ENCODE assay signal across 10 cellular contexts in the genomic region with DNA sequence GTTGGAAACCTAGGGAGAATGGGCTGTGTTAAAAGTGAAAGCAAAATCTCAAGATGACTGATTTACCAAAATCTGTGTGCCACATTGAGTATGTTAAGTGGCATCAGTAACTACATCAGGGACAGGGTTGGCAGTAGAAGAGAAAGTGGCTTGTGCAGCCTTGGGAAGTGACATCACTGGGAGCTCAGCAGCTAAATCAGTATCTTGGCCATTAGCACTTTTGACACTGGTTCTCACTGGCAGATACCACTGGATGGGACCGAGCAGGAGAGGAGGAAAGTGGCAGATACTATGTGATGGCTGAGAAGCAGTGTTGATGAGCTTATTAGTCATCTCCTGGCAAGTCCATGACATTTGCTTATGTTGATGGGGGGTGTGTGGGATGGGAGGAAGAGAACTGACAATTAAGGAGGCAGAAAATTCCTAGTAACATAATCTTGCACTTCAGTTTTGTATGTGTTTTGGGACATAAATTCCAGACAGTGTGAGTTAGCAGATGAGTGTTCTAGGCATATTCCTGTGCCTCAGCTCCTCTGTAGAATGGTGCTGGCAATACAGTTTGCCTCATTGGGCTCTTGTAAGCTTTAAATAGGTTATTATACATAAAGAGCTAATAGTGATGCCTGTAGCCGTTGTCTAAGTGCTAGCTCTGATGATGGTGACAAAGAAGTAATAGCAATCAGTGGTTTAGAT.
A peak's percentile ranks its signal among the peaks of the same experiment; 100 is the strongest.
DNase-seq lines count a peak whose midpoint lies in the region; ATAC-seq and TF ChIP-seq lines count a peak whose summit lies in the region.
"Had no signal": no experiment of that assay in that cellular context is flagged by ENCODE, and none has a peak within 500 bp of the region (broad histone marks: within the 10 kb centered on the region; RNA-seq: fewer than 3 reads in every experiment).

No MANE protein-coding gene starts in this region.

- H3K4me3 ChIP-seq in AG04449 (ENCODE audit: low read depth, low read length) (peak overlapping the region; percentile 45), dorsolateral prefrontal cortex (peak overlapping the region in 27 of 59 donors; percentile 2 to 42 (median 24))
- no peak overlapping the region for H3K4me3 ChIP-seq in CD8-positive, alpha-beta memory T cell (ENCODE audit: low read length)
- H3K4me3 ChIP-seq: adrenal gland, upper lobe of left lung had no signal

- DNase-seq in AG04449 (ENCODE audit: low read depth, low spot score) (peak; percentile 37), left kidney (ENCODE audit: low read depth, low spot score) (peak; percentile 60), DMS114 treated with DMSO at 0.1 percent for 48 hours (lab: John Stamatoyannopoulos, UW; ENCODE audit: unreplicated experiment) (no peak), dorsolateral prefrontal cortex (no peak)
- DNase-seq in T-helper 2 cell treated with Interferon-gamma antibody and Interleukin-4, amounts not matched to agents 5 μg/mL and 100 μg/mL, for 36 hours (ENCODE audit: low spot score): no peak
- DNase-seq in CD8-positive, alpha-beta memory T cell: no peak
- DNase-seq: upper lobe of left lung had no signal

- POLR2A ChIA-PET in AG04449 (lab: Yijun Ruan, JAX): interaction anchor here (1.1 to 1.2 kb wide), 2 partner anchors 30 to 328 kb away, joined by 3 to 5 read pairs; no protein-coding TSS in a partner anchor
- POLR2A ChIA-PET in CD8-positive, alpha-beta memory T cell (lab: Charles Lee): no interaction called here

- no peaks in the 10 kb centered on the region for H3K4me1 ChIP-seq in CD8-positive, alpha-beta memory T cell (ENCODE audit: insufficient read depth, low read length)
- H3K4me1 ChIP-seq: adrenal gland had no signal

- no peak for TF ChIP-seq CTCF in AG04449 (IDR thresholded peaks at IDR 0.05; ENCODE audit: insufficient read depth, low read length, missing control alignments)
- no peak for TF ChIP-seq CTCF in dorsolateral prefrontal cortex (IDR thresholded peaks at IDR 0.05 in 54 of 56, conservative IDR thresholded peaks at IDR 0.05 in 2 of 56; ENCODE audit: low read depth in 1 of 56, partially characterized antibody in 56 of 56)

- H3K36me3 Mint-ChIP-seq in T-helper 2 cell treated with Interferon-gamma antibody and Interleukin-4, amounts not matched to agents 5 μg/mL and 100 μg/mL, for 36 hours (ENCODE audit: low read depth): no peaks in the 10 kb centered on the region
- H3K36me3 Mint-ChIP-seq in stimulated activated memory B cell treated with anti-CD40 and anti-IgM and Interleukin-4, amounts not matched to agents 10 μg/mL and 1 μg/mL and 100 μg/mL, for 72 hours: no peaks in the 10 kb centered on the region
- H3K36me3 Mint-ChIP-seq in CD8-positive, alpha-beta memory T cell: no peaks in the 10 kb centered on the region

- H3K27ac ChIP-seq in dorsolateral prefrontal cortex: no peak overlapping the region
- H3K27ac ChIP-seq in CD8-positive, alpha-beta memory T cell (ENCODE audit: low read depth, low read length): no peak overlapping the region
- H3K27ac ChIP-seq: adrenal gland, upper lobe of left lung had no signal

- CTCF ChIA-PET in AG04449 (lab: Yijun Ruan, JAX): interaction anchor here (0.6 to 0.9 kb wide), 2 partner anchors 10 to 202 kb away, joined by 3 read pairs; no protein-coding TSS in a partner anchor
- CTCF ChIA-PET in CD8-positive, alpha-beta memory T cell (lab: Charles Lee): no interaction called here

- peaks cover 2% of the 10 kb centered on the region for H3K27me3 Mint-ChIP-seq in T-helper 2 cell treated with Interferon-gamma antibody and Interleukin-4, amounts not matched to agents 5 μg/mL and 100 μg/mL, for 36 hours (ENCODE audit: low read depth)
- no peaks in the 10 kb centered on the region for H3K27me3 Mint-ChIP-seq in stimulated activated memory B cell treated with anti-CD40 and anti-IgM and Interleukin-4, amounts not matched to agents 10 μg/mL and 1 μg/mL and 100 μg/mL, for 72 hours
- peaks cover 0 to 2% of the 10 kb centered on the region in 2 donors for H3K27me3 Mint-ChIP-seq in CD8-positive, alpha-beta memory T cell

- no peak overlapping the region for H3K27ac Mint-ChIP-seq in T-helper 2 cell treated with Interferon-gamma antibody and Interleukin-4, amounts not matched to agents 5 μg/mL and 100 μg/mL, for 36 hours
- no peak overlapping the region for H3K27ac Mint-ChIP-seq in stimulated activated memory B cell treated with anti-CD40 and anti-IgM and Interleukin-4, amounts not matched to agents 10 μg/mL and 1 μg/mL and 100 μg/mL, for 72 hours
- peak overlapping the region in 2 of 8 donors; percentile 16 to 52 for H3K27ac Mint-ChIP-seq in CD8-positive, alpha-beta memory T cell

- intact Hi-C loops in dorsolateral prefrontal cortex (cut with DNase I): no loop called here

- H3K4me1 Mint-ChIP-seq in T-helper 2 cell treated with Interferon-gamma antibody and Interleukin-4, amounts not matched to agents 5 μg/mL and 100 μg/mL, for 36 hours (ENCODE audit: low read depth): peaks cover 31% of the 10 kb centered on the region
- peaks cover 5% of the 10 kb centered on the region for H3K4me1 Mint-ChIP-seq in stimulated activated memory B cell treated with anti-CD40 and anti-IgM and Interleukin-4, amounts not matched to agents 10 μg/mL and 1 μg/mL and 100 μg/mL, for 72 hours
- peaks cover 0 to 7% (median 0%) of the 10 kb centered on the region in 3 donors for H3K4me1 Mint-ChIP-seq in CD8-positive, alpha-beta memory T cell

- H3K9me3 Mint-ChIP-seq in T-helper 2 cell treated with Interferon-gamma antibody and Interleukin-4, amounts not matched to agents 5 μg/mL and 100 μg/mL, for 36 hours: no peaks in the 10 kb centered on the region
- H3K9me3 Mint-ChIP-seq in stimulated activated memory B cell treated with anti-CD40 and anti-IgM and Interleukin-4, amounts not matched to agents 10 μg/mL and 1 μg/mL and 100 μg/mL, for 72 hours: no peaks in the 10 kb centered on the region
- peaks cover 0 to 2% (median 0%) of the 10 kb centered on the region in 5 donors for H3K9me3 Mint-ChIP-seq in CD8-positive, alpha-beta memory T cell

- H3K27me3 ChIP-seq in dorsolateral prefrontal cortex: no peaks in the 10 kb centered on the region
- H3K27me3 ChIP-seq in CD8-positive, alpha-beta memory T cell (ENCODE audit: insufficient read depth, low read length, poor library complexity, severe bottlenecking): no peaks in the 10 kb centered on the region
- H3K27me3 ChIP-seq: adrenal gland, upper lobe of left lung had no signal

- ATAC-seq in GM18868 (IDR thresholded peaks at IDR 0.05; ENCODE audit: unreplicated experiment): peak; percentile 44
- no peak for ATAC-seq in stimulated activated memory B cell treated with anti-CD40 and anti-IgM and Interleukin-4, amounts not matched to agents 10 μg/mL and 1 μg/mL and 100 μg/mL, for 72 hours

- no peaks in the 10 kb centered on the region for H3K9me3 ChIP-seq in CD8-positive, alpha-beta memory T cell (ENCODE audit: low read length)
- H3K9me3 ChIP-seq: adrenal gland, upper lobe of left lung had no signal

- peak overlapping the region; percentile 44 for H3K4me3 Mint-ChIP-seq in T-helper 2 cell treated with Interferon-gamma antibody and Interleukin-4, amounts not matched to agents 5 μg/mL and 100 μg/mL, for 36 hours
- no peak overlapping the region for H3K4me3 Mint-ChIP-seq in stimulated activated memory B cell treated with anti-CD40 and anti-IgM and Interleukin-4, amounts not matched to agents 10 μg/mL and 1 μg/mL and 100 μg/mL, for 72 hours
- peak overlapping the region in 1 of 7 donors; percentile 67 for H3K4me3 Mint-ChIP-seq in CD8-positive, alpha-beta memory T cell

- no peaks in the 10 kb centered on the region for H3K36me3 ChIP-seq in CD8-positive, alpha-beta memory T cell (ENCODE audit: insufficient read depth, low read length)
- H3K36me3 ChIP-seq: adrenal gland, upper lobe of left lung had no signal

Comparison
In these comparisons a context has a peak if more than half of its experiments do, and no peak if none do; other contexts are left out.
1. DNase-seq: peak in AG04449 (single experiment) and left kidney (single experiment); none in T-helper 2 cell treated with Interferon-gamma antibody and Interleukin-4, amounts not matched to agents 5 μg/mL and 100 μg/mL, for 36 hours (single experiment), DMS114 treated with DMSO at 0.1 percent for 48 hours (single experiment), dorsolateral prefrontal cortex (0 of 10) and CD8-positive, alpha-beta memory T cell (0 of 5).